ENCODE assay signal across 19 cellular contexts in the genomic region with DNA sequence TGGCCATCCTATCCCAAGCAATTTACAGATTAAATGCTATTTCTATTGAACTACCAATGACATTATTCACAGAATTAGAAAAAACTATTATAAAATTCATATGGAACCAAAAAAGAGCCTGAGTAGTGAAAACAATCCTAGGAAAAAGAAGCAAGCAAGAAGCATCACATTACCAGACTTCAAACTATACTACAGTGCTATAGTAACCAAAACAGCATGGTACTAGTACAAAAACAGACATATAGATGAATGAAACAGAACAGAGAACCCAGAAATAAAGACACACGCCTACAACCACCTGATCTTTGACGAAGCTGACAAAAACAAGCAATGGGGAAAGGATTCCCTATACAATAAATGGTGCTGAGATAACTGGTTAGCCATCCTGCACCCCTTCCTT.
"Had no signal": no experiment of that assay in that cellular context is flagged by ENCODE, and none has a peak within 500 bp of the region (broad histone marks: within the 10 kb centered on the region; RNA-seq: fewer than 3 reads in every experiment).

No MANE protein-coding gene starts in this region.

- DNase-seq: effector CD4-positive, alpha-beta T cell; endodermal cell; erythroblast; foreskin keratinocyte; hippocampal formation; mesendoderm; naive thymus-derived CD4-positive, alpha-beta T cell; ovary; sigmoid colon; stimulated activated CD4-positive, alpha-beta T cell treated with anti-CD3 and anti-CD28 coated beads, Interleukin-12 subunit alpha, Interleukin-12 subunit beta, amount 100 ng/mL, for 4 hours; stimulated activated naive CD4-positive, alpha-beta T cell; stomach; substantia nigra; transverse colon had no signal

- H3K27ac Mint-ChIP-seq: endodermal cell had no signal

- H3K9me3 ChIP-seq: ovary, right atrium auricular region, sigmoid colon, stomach, thoracic aorta had no signal

- H3K27me3 Mint-ChIP-seq: naive thymus-derived CD4-positive, alpha-beta T cell had no signal

- H3K27me3 ChIP-seq: foreskin keratinocyte, ovary, right atrium auricular region, sigmoid colon, stomach, transverse colon had no signal

- ATAC-seq: foreskin keratinocyte; naive thymus-derived CD4-positive, alpha-beta T cell had no signal

- H3K4me3 Mint-ChIP-seq: endodermal cell, neural crest cell had no signal

- H3K36me3 ChIP-seq: ovary, right atrium auricular region, sigmoid colon, stomach, thoracic aorta, transverse colon had no signal

- H3K4me3 ChIP-seq: coronary artery, ovary, right atrium auricular region, sigmoid colon, skin epidermis, stomach, thoracic aorta, transverse colon had no signal

- H3K27ac ChIP-seq: coronary artery, foreskin keratinocyte, ovary had no signal
